In genomic region chr19:49877879-49878743, GRCh38 we compare ENCODE assay signal across 8 cellular contexts. TPM values are rescaled to one million over a fixed set of nuclear protein-coding genes. Genes with fewer than 3 reads are reported as not detected.
DNase-seq lines count a peak whose midpoint lies in the region; ATAC-seq and TF ChIP-seq lines count a peak whose summit lies in the region.

No MANE protein-coding gene starts in this region.

- TF ChIP-seq EP300 in SK-N-SH (IDR thresholded peaks at IDR 0.05; ENCODE audit: borderline replicate concordance in 1 of 2, low read depth in 1 of 2, low read length in 1 of 2), result no peak

- peak overlapping the region; percentile 73 for H3K18ac ChIP-seq in trophoblast cell (ENCODE audit: low read length)

- H3K27me3 ChIP-seq in SK-N-SH (ENCODE audit: insufficient read depth), result no peaks in the 10 kb centered on the region
- no peaks in the 10 kb centered on the region for H3K27me3 ChIP-seq in cardiac muscle cell
- no peaks in the 10 kb centered on the region for H3K27me3 ChIP-seq in trophoblast cell (ENCODE audit: insufficient read depth, low read length)

- no peak overlapping the region for H3K4me3 Mint-ChIP-seq in type B pancreatic cell

- H3K9me3 Mint-ChIP-seq in type B pancreatic cell, result no peaks in the 10 kb centered on the region

- H4K12ac ChIP-seq in trophoblast cell (ENCODE audit: low read depth, low read length), result peak overlapping the region; percentile 59

- DNase-seq in GM12864 (ENCODE audit: low read depth) (peak; percentile 92), NCI-H1048 (lab: John Stamatoyannopoulos, UW) (peak; percentile 87), SK-N-SH (peak; percentile 98), cardiac muscle cell (ENCODE audit: low read depth in 1 of 2, low spot score in 1 of 2) (peak; percentile 98 to 99), trophoblast cell (peak; percentile 94 to 98), type B pancreatic cell (ENCODE audit: extremely low spot score, unreplicated experiment) (peak; percentile 98)
- peak; percentile 97 for DNase-seq in activated naive CD8-positive, alpha-beta T cell treated with anti-CD3 and anti-CD28 coated beads, Interleukin-2, amount 50 U/mL, for 16 hours (ENCODE audit: low read depth, low spot score)

- H4K20me1 ChIP-seq in SK-N-SH (ENCODE audit: insufficient read depth), result no peaks in the 10 kb centered on the region

- H3K4ac ChIP-seq in trophoblast cell (ENCODE audit: low read depth, low read length), result peak overlapping the region; percentile 21

- no peak for TF ChIP-seq RAD21 in SK-N-SH (IDR thresholded peaks at IDR 0.05; ENCODE audit: low read length)

- H2BK120ac ChIP-seq in trophoblast cell (ENCODE audit: insufficient read depth, low read length, poor library complexity), result peak overlapping the region; percentile 88

- peak overlapping the region; percentile 87 for H4K8ac ChIP-seq in trophoblast cell (ENCODE audit: low read depth, low read length)

- H2BK12ac ChIP-seq in trophoblast cell (ENCODE audit: low read length), result no peak overlapping the region

- peak overlapping the region; percentile 64 for H3K4me3 ChIP-seq in GM12864 (ENCODE audit: low read depth, low read length)
- peak overlapping the region; percentile 98 to 99 for H3K4me3 ChIP-seq in SK-N-SH (ENCODE audit: low read depth in 2 of 2, low read length in 1 of 2)
- H3K4me3 ChIP-seq in cardiac muscle cell, result peak overlapping the region; percentile 55
- peak overlapping the region; percentile 89 for H3K4me3 ChIP-seq in trophoblast cell (ENCODE audit: low read depth, low read length)

- peak overlapping the region; percentile 94 for H2BK5ac ChIP-seq in trophoblast cell (ENCODE audit: low read depth, low read length, poor library complexity)

- peak overlapping the region; percentile 85 for H3K14ac ChIP-seq in trophoblast cell (ENCODE audit: low read length)

- H3K9ac ChIP-seq in SK-N-SH, result peak overlapping the region; percentile 97
- peak overlapping the region; percentile 54 for H3K9ac ChIP-seq in trophoblast cell (ENCODE audit: low read length)

- H2AFZ ChIP-seq in SK-N-SH (ENCODE audit: low read depth), result peak overlapping the region; percentile 84
- H2AFZ ChIP-seq in trophoblast cell (ENCODE audit: insufficient read depth, low read length, poor library complexity), result peak overlapping the region; percentile 82

- H3K4me1 Mint-ChIP-seq in type B pancreatic cell (ENCODE audit: unreplicated experiment), result peaks cover 4% of the 10 kb centered on the region

- no peak overlapping the region for H2AK5ac ChIP-seq in trophoblast cell (ENCODE audit: low read length)

- H3K4me1 ChIP-seq in SK-N-SH (ENCODE audit: control insufficient read depth in 1 of 2, insufficient read depth in 2 of 2, low read depth in 1 of 2, low read length in 1 of 2) (peaks cover 7 to 23% of the 10 kb centered on the region in 2 experiments; a peak in 3 of 4 replicates), cardiac muscle cell (ENCODE audit: low read depth) (no peaks in the 10 kb centered on the region), trophoblast cell (ENCODE audit: control insufficient read depth in 1 of 2, insufficient read depth in 2 of 2, low read length in 2 of 2) (peaks cover 6 to 12% of the 10 kb centered on the region in 2 experiments)

- no peak overlapping the region for H3K27ac Mint-ChIP-seq in type B pancreatic cell

- peaks cover 49% of the 10 kb centered on the region for H3K79me2 ChIP-seq in SK-N-SH (ENCODE audit: insufficient read depth)
- peaks cover 20% of the 10 kb centered on the region for H3K79me2 ChIP-seq in trophoblast cell (ENCODE audit: control insufficient read depth, insufficient read depth, low read length, poor library complexity)

- H3K9me3 ChIP-seq in SK-N-SH, result no peaks in the 10 kb centered on the region
- no peaks in the 10 kb centered on the region for H3K9me3 ChIP-seq in cardiac muscle cell (ENCODE audit: low read depth)
- H3K9me3 ChIP-seq in trophoblast cell (ENCODE audit: insufficient read depth, low read depth, low read length), result peaks cover 3% of the 10 kb centered on the region

- H3K79me1 ChIP-seq in trophoblast cell (ENCODE audit: low read length), result peaks cover 21% of the 10 kb centered on the region

- peak overlapping the region; percentile 95 for H4K91ac ChIP-seq in trophoblast cell (ENCODE audit: low read depth, low read length)

- H3K4me2 ChIP-seq in SK-N-SH (peak overlapping the region; percentile 97), trophoblast cell (ENCODE audit: low read length) (peak overlapping the region; percentile 91)

- H3K27ac ChIP-seq in SK-N-SH (ENCODE audit: low read depth in 2 of 2, low read length in 1 of 2) (peak overlapping the region; percentile 96 to 99), cardiac muscle cell (peak overlapping the region; percentile 99), trophoblast cell (ENCODE audit: low read depth, low read length) (peak overlapping the region; percentile 94)

- H3K36me3 ChIP-seq in SK-N-SH (replicated peaks in 1 of 2; ENCODE audit: control insufficient read depth in 1 of 2, insufficient read depth in 2 of 2, low read length in 1 of 2) (peaks cover 37 to 48% of the 10 kb centered on the region in 2 experiments), cardiac muscle cell (peaks cover 22% of the 10 kb centered on the region), trophoblast cell (ENCODE audit: control insufficient read depth in 1 of 2, insufficient read depth in 2 of 2, low read length in 2 of 2) (peaks cover 41 to 47% of the 10 kb centered on the region in 2 experiments)

- no peak overlapping the region for H3K23ac ChIP-seq in trophoblast cell (ENCODE audit: low read length)

- peaks cover 13% of the 10 kb centered on the region for H3K36me3 Mint-ChIP-seq in type B pancreatic cell

- no peaks in the 10 kb centered on the region for H3F3A ChIP-seq in SK-N-SH (replicated peaks; ENCODE audit: insufficient read depth)

- H3K27me3 Mint-ChIP-seq in type B pancreatic cell, result no peaks in the 10 kb centered on the region

- CTCF ChIA-PET in SK-N-SH (lab: Yijun Ruan, JAX), result interaction anchor here (0.6 to 1.1 kb wide), 4 partner anchors 11 to 135 kb away, joined by 3 to 6 read pairs (median 4); no protein-coding TSS in a partner anchor

- POLR2A ChIA-PET in SK-N-SH (lab: Yijun Ruan, JAX), result interaction anchor here (0.7 to 3.5 kb wide), 5 partner anchors 10 to 236 kb away, joined by 3 to 22 read pairs (median 9); partner anchors contain the start of genes FUZ, PNKP, PTOV1 and SCAF1

- TF ChIP-seq CTCF in GM12864 (IDR thresholded peaks at IDR 0.05; ENCODE audit: low read depth, low read length, missing control alignments) (no peak), SK-N-SH (IDR thresholded peaks at IDR 0.05) (no peak), cardiac muscle cell (IDR thresholded peaks at IDR 0.05; ENCODE audit: low read depth, low read length) (no peak), type B pancreatic cell (conservative IDR thresholded peaks at IDR 0.05) (no peak)

- no peaks in the 10 kb centered on the region for H3K9me2 ChIP-seq in SK-N-SH

- WGBS in SK-N-SH (ENCODE audit: low lambda C conversion rate), result 15% methylated on average over 30 of the region's 41 CpGs
- no CpG with 5 or more reads among the region's 41 CpGs for WGBS in trophoblast cell (ENCODE audit: extremely low coverage, insufficient coverage, insufficient read length)

- peak; percentile 50 for ATAC-seq in HG02610 (IDR thresholded peaks at IDR 0.05; ENCODE audit: unreplicated experiment)

TF ChIP-seq in SK-N-SH, 30 proteins besides CTCF, POLR2A, EP300 and RAD21 (continues in another document):
- TF ChIP-seq MAX (IDR thresholded peaks at IDR 0.05; ENCODE audit: low read depth), result 0 out of 2 replicates have a peak, but pooled peaks have one; percentile 38

RNA-seq across cellular contexts. Expression of gene TBC1D17, which starts 0.6 kb away (rescaled TPM):
- polyA plus RNA-seq in SK-N-SH (2012; rRNA removed) (27.3 and 28.3 TPM in 2 replicates), cardiac muscle cell (38.0 and 52.5 TPM in 2 replicates)
- polyA plus RNA-seq in SK-N-SH (2012; cell fraction: cytosol; rRNA removed), result 14.9 and 22.0 TPM in 2 replicates
- polyA plus RNA-seq in SK-N-SH (2012; cell fraction: nucleus; rRNA removed), result 76.2 and 78.9 TPM in 2 replicates
- total RNA-seq in cardiac muscle cell (25.4 and 26.8 TPM in 2 replicates), type B pancreatic cell (ENCODE audit: low replicate concordance) (33.9 and 45.9 TPM in 2 replicates)
- polyA plus RNA-seq in trophoblast cell (2013), result 38.8 and 40.1 TPM in 2 replicates

RNA-seq across cellular contexts. Expression of gene AKT1S1, which starts 1.0 kb away (rescaled TPM):
- polyA plus RNA-seq in SK-N-SH (2012; rRNA removed) (56.7 and 63.7 TPM in 2 replicates), cardiac muscle cell (45.4 and 66.2 TPM in 2 replicates)
- 37.5 and 51.2 TPM in 2 replicates for polyA plus RNA-seq in SK-N-SH (2012; cell fraction: cytosol; rRNA removed)
- polyA plus RNA-seq in SK-N-SH (2012; cell fraction: nucleus; rRNA removed), result 87.9 and 96.3 TPM in 2 replicates
- total RNA-seq in cardiac muscle cell (27.5 and 36.9 TPM in 2 replicates), type B pancreatic cell (ENCODE audit: low replicate concordance) (35.8 and 40.1 TPM in 2 replicates)
- 142 and 143 TPM in 2 replicates for polyA plus RNA-seq in trophoblast cell (2013)

RNA-seq across cellular contexts. Expression of gene PNKP, which starts 10.7 kb away (rescaled TPM):
- polyA plus RNA-seq in SK-N-SH (2012; rRNA removed) (45.5 and 52.0 TPM in 2 replicates), cardiac muscle cell (69.7 and 98.4 TPM in 2 replicates)
- 8.6 and 13.1 TPM in 2 replicates for polyA plus RNA-seq in SK-N-SH (2012; cell fraction: cytosol; rRNA removed)
- 317 and 404 TPM in 2 replicates for polyA plus RNA-seq in SK-N-SH (2012; cell fraction: nucleus; rRNA removed)
- total RNA-seq in cardiac muscle cell (73.8 and 74.5 TPM in 2 replicates), type B pancreatic cell (ENCODE audit: low replicate concordance) (72.3 and 125 TPM in 2 replicates)
- 43.8 and 44.8 TPM in 2 replicates for polyA plus RNA-seq in trophoblast cell (2013)

RNA-seq across cellular contexts. Expression of gene IL4I1, which starts 18.6 kb away (rescaled TPM):
- polyA plus RNA-seq in SK-N-SH (2012; rRNA removed) (0.35 and 0.50 TPM in 2 replicates), cardiac muscle cell (0.40 TPM in 1 of 2 replicates, not detected in the other)
- polyA plus RNA-seq in SK-N-SH (2012; cell fraction: cytosol; rRNA removed), result 0.27 and 0.31 TPM in 2 replicates
- 0.76 and 0.97 TPM in 2 replicates for polyA plus RNA-seq in SK-N-SH (2012; cell fraction: nucleus; rRNA removed)
- total RNA-seq in cardiac muscle cell (0.63 TPM in 1 of 2 replicates, not detected in the other), type B pancreatic cell (ENCODE audit: low replicate concordance) (0.58 and 0.74 TPM in 2 replicates)
- 0.30 and 0.33 TPM in 2 replicates for polyA plus RNA-seq in trophoblast cell (2013)

RNA-seq across cellular contexts. Expression of gene PTOV1, which starts 27.2 kb away (rescaled TPM):
- polyA plus RNA-seq in SK-N-SH (2012; rRNA removed) (56.1 and 95.0 TPM in 2 replicates), cardiac muscle cell (445 and 583 TPM in 2 replicates)
- 32.2 and 57.7 TPM in 2 replicates for polyA plus RNA-seq in SK-N-SH (2012; cell fraction: cytosol; rRNA removed)
- 272 and 289 TPM in 2 replicates for polyA plus RNA-seq in SK-N-SH (2012; cell fraction: nucleus; rRNA removed)
- total RNA-seq in cardiac muscle cell (290 and 380 TPM in 2 replicates), type B pancreatic cell (ENCODE audit: low replicate concordance) (248 and 388 TPM in 2 replicates)
- polyA plus RNA-seq in trophoblast cell (2013), result 233 and 241 TPM in 2 replicates

Comparison
In these comparisons a context has a peak if more than half of its experiments do, and no peak if none do; other contexts are left out.
1. Peak in every context shown above with its lines: DNase-seq, ATAC-seq, H3K4me3 ChIP-seq and H3K27ac ChIP-seq.